Comparison of ENCODE assay signal across 14 cellular contexts in the genomic region with DNA sequence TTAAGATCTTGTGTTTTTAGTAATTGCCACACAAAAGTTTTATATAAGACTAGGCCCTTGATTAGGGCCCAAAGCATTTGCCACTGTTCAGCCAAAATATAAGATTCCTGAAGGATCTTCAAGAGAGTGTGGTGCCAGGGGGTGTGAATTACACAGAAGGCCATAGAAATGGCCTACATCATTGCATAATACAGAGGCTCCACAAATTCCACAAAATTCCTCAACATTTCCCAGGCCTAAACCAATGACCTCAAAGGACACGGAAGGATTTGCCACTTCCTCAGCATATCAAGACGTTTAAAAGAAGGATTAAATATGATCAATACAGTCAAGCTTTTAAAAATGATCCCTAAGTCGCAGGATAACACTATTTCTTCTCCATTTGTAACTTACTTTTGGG. TPM values are rescaled to one million over a fixed set of nuclear protein-coding genes. Genes with fewer than 3 reads are reported as not detected.
"Had no signal": no experiment of that assay in that cellular context is flagged by ENCODE, and none has a peak within 500 bp of the region (broad histone marks: within the 10 kb centered on the region; RNA-seq: fewer than 3 reads in every experiment).

No MANE protein-coding gene starts in this region.

- DNase-seq: activated CD4-positive, alpha-beta T cell treated with anti-CD3 and anti-CD28 coated beads, Interleukin-2, amount 50 U/mL, for 4 hours; activated T-cell treated with anti-CD3 and anti-CD28 coated beads, Interleukin-2, amount 50 U/mL, for 72 hours; effector CD8-positive, alpha-beta T cell; nephron progenitor cell; posterior cingulate gyrus; stimulated activated CD4-positive, alpha-beta T cell treated with anti-CD3 and anti-CD28 coated beads, Interleukin-2, amount 100 ng/mL, for 24 hours; stimulated activated naive CD4-positive, alpha-beta T cell treated with Interleukin-2 at 50 U/mL for 16 hours; trophoblast cell had no signal

- ATAC-seq: activated T-cell treated with anti-CD3 and anti-CD28 coated beads, Interleukin-2, amount 50 U/mL, for 72 hours; esophagus mucosa; left lobe of liver had no signal

- H3K27ac ChIP-seq: cardiac muscle cell, suprapubic skin had no signal

- H3K4me3 ChIP-seq: cardiac muscle cell, lung, suprapubic skin had no signal

- H3K9me3 ChIP-seq: suprapubic skin had no signal

- H3K36me3 ChIP-seq: cardiac muscle cell had no signal

- H3K4me1 ChIP-seq: suprapubic skin had no signal

- H3K27me3 ChIP-seq: cardiac muscle cell, suprapubic skin had no signal

RNA-seq across cellular contexts. Expression of gene COL6A3, which starts 24.1 kb away (rescaled TPM):
- polyA plus RNA-seq: keratinocyte had no signal
